ENCODE assay signal across 39 cellular contexts in the genomic region with DNA sequence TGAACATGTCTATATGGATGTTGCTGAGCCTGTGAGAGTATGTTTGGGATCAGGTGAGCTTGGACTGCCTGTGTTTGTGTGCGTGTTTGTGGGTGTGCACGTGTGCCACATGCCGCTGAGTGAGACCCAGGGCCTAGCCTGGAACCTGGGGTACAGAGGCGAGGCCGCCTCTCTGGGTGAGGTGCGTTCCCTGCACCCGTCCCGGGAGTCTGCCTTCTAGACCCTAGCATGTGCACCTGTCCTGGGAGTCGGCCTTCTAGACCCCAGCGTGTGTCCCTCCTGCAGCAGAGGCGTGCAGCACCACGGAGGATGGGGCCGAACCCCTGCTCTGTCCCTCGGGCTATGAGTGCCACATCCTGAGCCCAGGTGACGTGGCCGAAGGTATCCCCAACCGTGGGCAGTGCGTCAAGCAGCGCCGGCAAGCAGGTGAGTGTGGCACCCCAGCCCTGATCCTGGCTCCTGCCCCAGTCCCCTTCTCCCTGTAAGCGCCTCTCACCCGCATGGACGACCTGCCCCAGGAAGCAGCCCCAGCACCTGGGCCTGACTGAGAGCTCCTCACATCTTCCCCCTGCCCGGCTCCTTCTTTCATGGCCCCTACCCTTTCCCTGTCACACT. TPM values are rescaled to one million over a fixed set of nuclear protein-coding genes. Genes with fewer than 3 reads are reported as not detected.
"Had no signal": no experiment of that assay in that cellular context is flagged by ENCODE, and none has a peak within 500 bp of the region (broad histone marks: within the 10 kb centered on the region; RNA-seq: fewer than 3 reads in every experiment).

No MANE protein-coding gene starts in this region.

- H3K36me3 ChIP-seq: ascending aorta, breast epithelium had no signal

- ATAC-seq: activated T-cell treated with anti-CD3 and anti-CD28 coated beads, Interleukin-2, amount 50 U/mL, for 72 hours; body of pancreas; Right ventricle myocardium inferior; SK-N-SH treated with all-trans-retinoic acid at 6 μM for 48 hours had no signal

- H3K4me1 Mint-ChIP-seq: activated B cell treated with CpG ODN at 0.5 μM for 24 hours; activated naive CD4-positive, alpha-beta T cell treated with anti-CD3 and anti-CD28 coated beads, Interleukin-2, amount 50 U/mL, for 24 hours; activated naive CD8-positive, alpha-beta T cell treated with anti-CD3 and anti-CD28 coated beads, Interleukin-2, amount 10 ng/mL, durations not matched to agents 7 days and 5 days had no signal

- H3K4me1 ChIP-seq: ascending aorta, body of pancreas, breast epithelium had no signal

- H3K36me3 Mint-ChIP-seq: activated CD4-positive, alpha-beta memory T cell treated with anti-CD3 and anti-CD28 coated beads for 36 hours; activated naive CD4-positive, alpha-beta T cell treated with anti-CD3 and anti-CD28 coated beads, Interleukin-2, amount 50 U/mL, for 24 hours; activated naive CD8-positive, alpha-beta T cell treated with anti-CD3 and anti-CD28 coated beads, Interleukin-2, amount 10 ng/mL, durations not matched to agents 7 days and 5 days had no signal

- H2AFZ ChIP-seq: PC-9 had no signal

- H3K27me3 ChIP-seq: ascending aorta, body of pancreas, breast epithelium had no signal

- H3K27me3 Mint-ChIP-seq: activated naive CD4-positive, alpha-beta T cell treated with anti-CD3 and anti-CD28 coated beads, Interleukin-2, amount 50 U/mL, for 24 hours had no signal

- DNase-seq: activated B cell treated with CpG ODN at 0.5 μM for 24 hours; activated CD4-positive, alpha-beta memory T cell treated with anti-CD3 and anti-CD28 coated beads for 36 hours; activated CD4-positive, alpha-beta T cell treated with anti-CD3 and anti-CD28 coated beads for 4 hours; activated CD4-positive, alpha-beta T cell treated with anti-CD3 and anti-CD28 coated beads, Interleukin-2, amount 50 U/mL, for 1 hour; activated CD4-positive, CD25-positive, alpha-beta regulatory T cell treated with anti-CD3 and anti-CD28 coated beads, Interleukin-2, amount 50 U/mL, for 72 hours; activated gamma-delta T cell; activated naive CD4-positive, alpha-beta T cell treated with Interleukin-2 at 50 U/mL for 16 hours; activated naive CD8-positive, alpha-beta T cell treated with anti-CD3 and anti-CD28 coated beads, Interleukin-2, amount 10 ng/mL, durations not matched to agents 7 days and 5 days; activated T-cell treated with anti-CD3 and anti-CD28 coated beads, Interleukin-2, amount 50 U/mL, for 1 hour; activated T-cell treated with anti-CD3 and anti-CD28 coated beads, Interleukin-2, amount 50 U/mL, for 72 hours; amygdala; body of pancreas; NCI-H1092 treated with DMSO at 0.1 percent for 48 hours; NCI-H1417; NCI-H146; NCI-H187; NCI-H2029 treated with DMSO at 0.1 percent for 48 hours; NCI-H2107; NCI-H2171; NCI-H510A; NCI-H526; NCI-H748 treated with DMSO at 0.1 percent for 48 hours; PC-9; SIG-M5; T-helper 1 cell; T-helper 2 cell; T-helper 9 cell had no signal

- H3K9me3 Mint-ChIP-seq: activated naive CD4-positive, alpha-beta T cell treated with anti-CD3 and anti-CD28 coated beads, Interleukin-2, amount 50 U/mL, for 24 hours had no signal

- H3K27ac ChIP-seq: ascending aorta, body of pancreas, breast epithelium, PC-9, RWPE1, VCaP had no signal

- H3K4me2 ChIP-seq: PC-9 had no signal

- H3K4me3 Mint-ChIP-seq: activated B cell treated with CpG ODN at 0.5 μM for 24 hours; activated CD4-positive, alpha-beta memory T cell treated with anti-CD3 and anti-CD28 coated beads for 36 hours; activated naive CD4-positive, alpha-beta T cell treated with anti-CD3 and anti-CD28 coated beads, Interleukin-2, amount 50 U/mL, for 24 hours; activated naive CD8-positive, alpha-beta T cell treated with anti-CD3 and anti-CD28 coated beads, Interleukin-2, amount 10 ng/mL, durations not matched to agents 7 days and 5 days; activated T-cell treated with anti-CD3 and anti-CD28 coated beads, Interleukin-2, amount 50 U/mL, for 72 hours had no signal

- H3K4me3 ChIP-seq: ascending aorta, body of pancreas, breast epithelium, PC-9 had no signal

- FAIRE-seq: RCC 7860 had no signal

- H3K27ac Mint-ChIP-seq: activated B cell treated with CpG ODN at 0.5 μM for 24 hours; activated CD4-positive, alpha-beta memory T cell treated with anti-CD3 and anti-CD28 coated beads for 36 hours; activated naive CD4-positive, alpha-beta T cell treated with anti-CD3 and anti-CD28 coated beads, Interleukin-2, amount 50 U/mL, for 24 hours; activated naive CD8-positive, alpha-beta T cell treated with anti-CD3 and anti-CD28 coated beads, Interleukin-2, amount 10 ng/mL, durations not matched to agents 7 days and 5 days; activated T-cell treated with anti-CD3 and anti-CD28 coated beads, Interleukin-2, amount 50 U/mL, for 72 hours; activated T-helper 2 cell treated with anti-CD3 and anti-CD28 coated beads, Interferon-gamma antibody, Interleukin-2, Interleukin-4, amounts not matched to agents 10 μg/mL and 5 μg/mL and 100 μg/mL, durations not matched to agents 14 hours and 24 hours and 36 hours had no signal

RNA-seq across cellular contexts. Expression of gene WFDC1, which starts 24.6 kb away (rescaled TPM):
- total RNA-seq: activated B cell treated with CpG ODN at 0.5 μM for 24 hours; activated CD4-positive, alpha-beta memory T cell treated with anti-CD3 and anti-CD28 coated beads for 36 hours; activated CD8-positive, alpha-beta memory T cell treated with anti-CD3 and anti-CD28 coated beads for 36 hours; activated naive CD8-positive, alpha-beta T cell treated with anti-CD3 and anti-CD28 coated beads, Interleukin-2, amount 10 ng/mL, durations not matched to agents 7 days and 5 days; activated T-cell treated with anti-CD3 and anti-CD28 coated beads, Interleukin-2, amount 50 U/mL, for 72 hours; activated T-helper 2 cell treated with anti-CD3 and anti-CD28 coated beads, Interferon-gamma antibody, Interleukin-2, Interleukin-4, amounts not matched to agents 10 μg/mL and 5 μg/mL and 100 μg/mL, durations not matched to agents 14 hours and 24 hours and 36 hours; OCI-LY7; PC-9 had no signal

RNA-seq across cellular contexts. Expression of gene ATP2C2, which starts 49.1 kb away (rescaled TPM):
- total RNA-seq: activated B cell treated with CpG ODN at 0.5 μM for 24 hours; activated CD4-positive, alpha-beta memory T cell treated with anti-CD3 and anti-CD28 coated beads for 36 hours; activated CD8-positive, alpha-beta memory T cell treated with anti-CD3 and anti-CD28 coated beads for 36 hours; activated naive CD8-positive, alpha-beta T cell treated with anti-CD3 and anti-CD28 coated beads, Interleukin-2, amount 10 ng/mL, durations not matched to agents 7 days and 5 days; activated T-helper 2 cell treated with anti-CD3 and anti-CD28 coated beads, Interferon-gamma antibody, Interleukin-2, Interleukin-4, amounts not matched to agents 10 μg/mL and 5 μg/mL and 100 μg/mL, durations not matched to agents 14 hours and 24 hours and 36 hours; ascending aorta; cardiac septum; Right ventricle myocardium inferior had no signal
